Comparison of ENCODE assay signal across 28 cellular contexts in the genomic region with DNA sequence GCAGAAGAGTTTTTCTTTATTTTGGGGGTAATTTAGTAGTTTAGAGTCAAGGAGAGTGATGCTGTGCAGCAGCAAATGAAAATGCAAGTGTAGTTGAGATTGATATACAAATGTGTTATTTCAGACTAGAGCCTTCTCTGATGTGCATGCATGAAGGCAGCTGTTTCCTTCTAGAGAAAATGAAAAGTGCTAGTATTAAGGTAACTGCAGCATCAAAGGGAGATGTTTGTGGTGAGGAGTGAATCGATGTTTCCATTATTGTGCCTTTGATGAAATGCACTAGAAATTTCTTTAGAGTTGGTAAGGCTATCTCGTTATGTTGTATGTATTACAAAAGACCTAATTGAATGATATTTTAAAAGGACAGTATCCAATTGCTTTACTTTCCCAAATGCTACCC.
"Had no signal": no experiment of that assay in that cellular context is flagged by ENCODE, and none has a peak within 500 bp of the region (broad histone marks: within the 10 kb centered on the region; RNA-seq: fewer than 3 reads in every experiment).

No MANE protein-coding gene starts in this region.

- H3K4me1 ChIP-seq: parathyroid adenoma, psoas muscle, right lobe of liver, sigmoid colon, suprapubic skin, thyroid gland, tibial nerve, upper lobe of left lung, vagina had no signal

- H3K9me3 Mint-ChIP-seq: natural killer cell; neural progenitor cell; stimulated activated naive CD8-positive, alpha-beta T cell treated with anti-CD3 and anti-CD28 coated beads, Interleukin-15, amount 100 ng/mL, for 72 hours had no signal

- H3K4me1 Mint-ChIP-seq: natural killer cell; nephron; neural progenitor cell; stimulated activated effector memory CD8-positive, alpha-beta T cell treated with anti-CD3 and anti-CD28 coated beads, Interleukin-12 subunit alpha, Interleukin-12 subunit beta, amount 100 ng/mL, for 72 hours had no signal

- H3K27me3 Mint-ChIP-seq: progenitor cell of endocrine pancreas; stimulated activated naive CD8-positive, alpha-beta T cell treated with anti-CD3 and anti-CD28 coated beads, Interleukin-15, amount 100 ng/mL, for 72 hours had no signal

- H3K36me3 ChIP-seq: neural progenitor cell, ovary, right lobe of liver, sigmoid colon, suprapubic skin, thoracic aorta, thyroid gland, tibial nerve, upper lobe of left lung, vagina had no signal

- H3K4me3 ChIP-seq: neural progenitor cell, ovary, psoas muscle, right lobe of liver, sigmoid colon, suprapubic skin, thoracic aorta, thyroid gland, tibial nerve, upper lobe of left lung, vagina had no signal

- DNase-seq: natural killer cell; occipital lobe; ovary; posterior cingulate gyrus; psoas muscle; right cardiac atrium; right lobe of liver; sigmoid colon; small intestine; stimulated activated CD4-positive, alpha-beta T cell treated with anti-CD3 and anti-CD28 coated beads, Interleukin-15, amount 100 ng/mL, for 24 hours; stimulated activated CD4-positive, alpha-beta T cell treated with anti-CD3 and anti-CD28 coated beads, Interleukin-2, amount 100 ng/mL, for 24 hours; stimulated activated CD4-positive, alpha-beta T cell treated with anti-CD3 and anti-CD28 coated beads, Interleukin-2, amount 100 ng/mL, for 48 hours; stimulated activated CD4-positive, alpha-beta T cell treated with anti-CD3 and anti-CD28 coated beads, Interleukin-4, amount 100 ng/mL, for 24 hours; stimulated activated naive CD8-positive, alpha-beta T cell treated with anti-CD3 and anti-CD28 coated beads, Interleukin-15, amount 100 ng/mL, for 72 hours; stimulated activated naive CD8-positive, alpha-beta T cell treated with anti-CD3 and anti-CD28 coated beads, Interleukin-15, Interleukin-2, amounts not matched to agents 100 U/mL and 50 U/mL, for 24 hours; substantia nigra; thyroid gland; trophoblast cell; upper lobe of left lung had no signal

- H3K27ac ChIP-seq: neural progenitor cell, ovary, parathyroid adenoma, psoas muscle, right lobe of liver, sigmoid colon, suprapubic skin, thoracic aorta, thyroid gland, tibial nerve, upper lobe of left lung, vagina had no signal

- ATAC-seq: natural killer cell; psoas muscle; right cardiac atrium; right lobe of liver; stimulated activated effector memory CD8-positive, alpha-beta T cell treated with anti-CD3 and anti-CD28 coated beads, Interleukin-12 subunit alpha, Interleukin-12 subunit beta, amount 100 ng/mL, for 72 hours; stimulated activated naive CD8-positive, alpha-beta T cell treated with anti-CD3 and anti-CD28 coated beads, Interleukin-15, amount 100 ng/mL, for 72 hours; stimulated activated naive CD8-positive, alpha-beta T cell treated with anti-CD3 and anti-CD28 coated beads, Interleukin-15, Interleukin-2, amounts not matched to agents 100 U/mL and 50 U/mL, for 24 hours had no signal

- H3K4me3 Mint-ChIP-seq: natural killer cell; nephron; neural progenitor cell; stimulated activated effector memory CD8-positive, alpha-beta T cell treated with anti-CD3 and anti-CD28 coated beads, Interleukin-12 subunit alpha, Interleukin-12 subunit beta, amount 100 ng/mL, for 72 hours; stimulated activated naive CD8-positive, alpha-beta T cell treated with anti-CD3 and anti-CD28 coated beads, Interleukin-15, amount 100 ng/mL, for 72 hours had no signal

- H3K27ac Mint-ChIP-seq: natural killer cell; nephron; neural progenitor cell; progenitor cell of endocrine pancreas; stimulated activated effector memory CD8-positive, alpha-beta T cell treated with anti-CD3 and anti-CD28 coated beads, Interleukin-12 subunit alpha, Interleukin-12 subunit beta, amount 100 ng/mL, for 72 hours; stimulated activated naive CD8-positive, alpha-beta T cell treated with anti-CD3 and anti-CD28 coated beads, Interleukin-15, amount 100 ng/mL, for 72 hours had no signal

- H3K27me3 ChIP-seq: neural progenitor cell, ovary, right lobe of liver, sigmoid colon, suprapubic skin, thyroid gland, tibial nerve, upper lobe of left lung, vagina had no signal

- H3K9me3 ChIP-seq: ovary, psoas muscle, right lobe of liver, sigmoid colon, suprapubic skin, thoracic aorta, thyroid gland, upper lobe of left lung, vagina had no signal

- H3K36me3 Mint-ChIP-seq: natural killer cell; stimulated activated effector memory CD8-positive, alpha-beta T cell treated with anti-CD3 and anti-CD28 coated beads, Interleukin-12 subunit alpha, Interleukin-12 subunit beta, amount 100 ng/mL, for 72 hours had no signal
